Comparison of ENCODE assay signal across 30 cellular contexts in the genomic region with DNA sequence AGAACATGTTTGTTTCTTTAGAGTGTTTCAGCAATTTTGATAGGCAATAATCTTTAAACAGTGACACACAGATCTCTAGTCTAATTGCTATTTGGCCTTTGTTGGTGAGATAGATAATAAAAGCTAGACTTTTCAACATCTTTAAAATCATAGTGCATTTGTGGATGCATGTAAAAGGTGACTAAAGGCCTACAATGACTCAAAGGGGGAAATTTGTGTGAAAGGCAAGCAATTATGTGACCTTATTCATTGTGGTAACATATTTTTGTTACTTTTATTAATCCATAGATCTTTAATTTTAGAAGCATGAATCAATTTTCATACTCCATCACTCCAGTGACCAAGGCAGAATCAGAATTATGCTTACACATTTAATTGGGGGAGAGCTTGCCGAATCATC.
"Had no signal": no experiment of that assay in that cellular context is flagged by ENCODE, and none has a peak within 500 bp of the region (broad histone marks: within the 10 kb centered on the region; RNA-seq: fewer than 3 reads in every experiment).

No MANE protein-coding gene starts in this region.

- FAIRE-seq: colon, TTC549 had no signal

- H3K36me3 ChIP-seq: adrenal gland had no signal

- H3K4me3 ChIP-seq: adrenal gland had no signal

- DNase-seq: activated B cell treated with CpG ODN at 0.5 μM for 24 hours; activated CD4-positive, alpha-beta memory T cell treated with anti-CD3 and anti-CD28 coated beads for 36 hours; activated CD4-positive, alpha-beta T cell treated with anti-CD3 and anti-CD28 coated beads for 4 hours; activated CD4-positive, alpha-beta T cell treated with anti-CD3 and anti-CD28 coated beads, Interleukin-2, amount 10 ng/mL, durations not matched to agents 24 days and 14 days; activated CD4-positive, alpha-beta T cell treated with anti-CD3 and anti-CD28 coated beads, Interleukin-2, amount 50 U/mL, for 1 hour; activated CD4-positive, alpha-beta T cell treated with anti-CD3 and anti-CD28 coated beads, Interleukin-2, amount 50 U/mL, for 4 hours; activated CD4-positive, CD25-positive, alpha-beta regulatory T cell treated with anti-CD3 and anti-CD28 coated beads, Interleukin-2, amount 50 U/mL, for 72 hours; activated CD8-positive, alpha-beta memory T cell treated with anti-CD3 and anti-CD28 coated beads, Interleukin-2, amount 50 U/mL, for 4 hours; activated CD8-positive, alpha-beta T cell treated with anti-CD3 and anti-CD28 coated beads for 36 hours; activated effector memory CD4-positive, alpha-beta T cell treated with anti-CD3 and anti-CD28 coated beads, Interleukin-2, amount 50 U/mL, for 16 hours; activated gamma-delta T cell treated with Interleukin-2 at 50 U/mL for 16 hours; activated naive CD4-positive, alpha-beta T cell; activated naive CD4-positive, alpha-beta T cell treated with anti-CD3 and anti-CD28 coated beads for 36 hours; activated naive CD4-positive, alpha-beta T cell treated with anti-CD3 and anti-CD28 coated beads, Interleukin-2, amount 50 U/mL, for 16 hours; activated naive CD8-positive, alpha-beta T cell treated with anti-CD3 and anti-CD28 coated beads for 36 hours; activated T-cell treated with anti-CD3 and anti-CD28 coated beads for 4 hours; activated T-cell treated with anti-CD3 and anti-CD28 coated beads, Interleukin-2, amount 50 U/mL, for 1 hour; activated T-cell treated with anti-CD3 and anti-CD28 coated beads, Interleukin-2, amount 50 U/mL, for 4 hours; activated T-cell treated with anti-CD3 and anti-CD28 coated beads, Interleukin-2, amount 50 U/mL, for 72 hours; adrenal gland; amniotic stem cell; aorta; central memory CD4-positive, alpha-beta T cell; T-helper 2 cell; T-helper 9 cell had no signal

- H3K4me1 ChIP-seq: adrenal gland had no signal

- H3K27me3 ChIP-seq: adrenal gland had no signal

- ATAC-seq: activated CD8-positive, alpha-beta T cell treated with anti-CD3 and anti-CD28 coated beads for 36 hours; activated naive CD4-positive, alpha-beta T cell treated with anti-CD3 and anti-CD28 coated beads, Interleukin-2, amount 50 U/mL, for 72 hours; activated T-cell treated with anti-CD3 and anti-CD28 coated beads, Interleukin-2, amount 50 U/mL, for 4 hours; activated T-cell treated with anti-CD3 and anti-CD28 coated beads, Interleukin-2, amount 50 U/mL, for 72 hours; activated T-helper 17 cell treated with anti-CD3 and anti-CD28 coated beads, Interleukin-2, amount 50 U/mL, for 72 hours had no signal

- H3K27ac ChIP-seq: adrenal gland, VCaP had no signal
